ENCODE assay signal across 11 cellular contexts in the genomic region with DNA sequence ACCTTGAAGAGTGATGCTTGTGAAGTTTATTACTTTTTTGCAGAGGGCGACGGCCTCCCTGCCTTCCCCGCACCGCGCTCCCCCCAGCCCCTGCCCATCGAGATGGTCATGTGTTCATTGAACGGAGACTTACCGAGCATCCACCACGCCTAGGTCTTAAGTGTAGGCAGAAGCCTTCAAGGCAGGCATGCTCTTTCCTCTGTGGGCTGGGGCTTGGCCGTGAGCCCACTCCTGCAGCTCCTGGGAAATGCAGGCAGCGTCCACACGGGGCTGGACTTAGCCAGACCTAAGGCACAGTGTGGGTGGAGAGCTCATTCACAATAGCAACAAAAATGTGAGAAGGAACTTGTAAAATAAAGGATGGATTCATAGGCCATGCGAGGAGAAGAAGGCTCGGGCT. TPM values are rescaled to one million over a fixed set of nuclear protein-coding genes. Genes with fewer than 3 reads are reported as not detected.
DNase-seq lines count a peak whose midpoint lies in the region; ATAC-seq, FAIRE-seq and TF ChIP-seq lines count a peak whose summit lies in the region.
"Had no signal": no experiment of that assay in that cellular context is flagged by ENCODE, and none has a peak within 500 bp of the region (broad histone marks: within the 10 kb centered on the region; RNA-seq: fewer than 3 reads in every experiment).

No MANE protein-coding gene starts in this region.

- H3K9ac ChIP-seq in astrocyte (ENCODE audit: low read length) (no peak overlapping the region), skeletal muscle satellite cell (ENCODE audit: low read depth, low read length) (no peak overlapping the region)

- H2AFZ ChIP-seq in astrocyte (ENCODE audit: low read depth, low read length): no peak overlapping the region

- FAIRE-seq in astrocyte (lab: Jason Lieb, UNC): no peak
- FAIRE-seq: colon had no signal

- H3K27me3 ChIP-seq in astrocyte (ENCODE audit: insufficient read depth, low read length): no peaks in the 10 kb centered on the region
- no peaks in the 10 kb centered on the region for H3K27me3 ChIP-seq in heart right ventricle
- H3K27me3 ChIP-seq in skeletal muscle satellite cell (ENCODE audit: control insufficient read depth, insufficient read depth, low read length): no peaks in the 10 kb centered on the region

- H3K4me3 Mint-ChIP-seq in astrocyte (ENCODE audit: unreplicated experiment): no peak overlapping the region

- H4K20me1 ChIP-seq in astrocyte (ENCODE audit: insufficient read depth, low read length): peaks cover 32% of the 10 kb centered on the region

- H3K36me3 ChIP-seq in astrocyte (ENCODE audit: insufficient read depth, low read length) (no peaks in the 10 kb centered on the region), heart right ventricle (peaks cover 0 to 89% (median 6%) of the 10 kb centered on the region in 9 donors), skeletal muscle satellite cell (ENCODE audit: insufficient read depth, low read length) (peaks cover 18% of the 10 kb centered on the region)

- intact Hi-C loops in heart right ventricle (cut with DNase I): loop anchor here in 1 of 10 donors (10.0 kb wide), 2 partner anchors 55 to 135 kb away; partner anchors contain the start of genes EIF4A3, SGSH and SLC26A11

- peaks cover 8% of the 10 kb centered on the region for H3K4me1 Mint-ChIP-seq in astrocyte (ENCODE audit: low read depth, unreplicated experiment)

- no peaks in the 10 kb centered on the region for H3K27me3 Mint-ChIP-seq in astrocyte (ENCODE audit: low read depth, unreplicated experiment)

- ATAC-seq in heart right ventricle (peak; percentile 56 to 90 (median 82)), GM21529 (IDR thresholded peaks at IDR 0.05; ENCODE audit: unreplicated experiment) (no peak)

- H3K9me3 ChIP-seq in astrocyte (ENCODE audit: insufficient read depth, low read depth, low read length) (no peaks in the 10 kb centered on the region), heart right ventricle (no peaks in the 10 kb centered on the region), skeletal muscle satellite cell (replicated peaks; ENCODE audit: low read length) (no peaks in the 10 kb centered on the region)

- no peak overlapping the region for H3K27ac Mint-ChIP-seq in astrocyte (ENCODE audit: unreplicated experiment)

- H3K36me3 Mint-ChIP-seq in astrocyte (ENCODE audit: low read depth, unreplicated experiment): peaks cover 13% of the 10 kb centered on the region

- H3K4me1 ChIP-seq in astrocyte (ENCODE audit: insufficient read depth, low read length) (peaks cover 5% of the 10 kb centered on the region), heart right ventricle (peaks cover 0 to 46% (median 34%) of the 10 kb centered on the region in 9 donors), skeletal muscle satellite cell (ENCODE audit: control insufficient read depth, insufficient read depth, low read length) (peaks cover 30% of the 10 kb centered on the region)

- H3K4me3 ChIP-seq in astrocyte (ENCODE audit: insufficient read depth, low read depth, low read length): no peak overlapping the region
- H3K4me3 ChIP-seq in heart right ventricle: no peak overlapping the region
- no peak overlapping the region for H3K4me3 ChIP-seq in skeletal muscle satellite cell (ENCODE audit: low read length)

- TF ChIP-seq CTCF in astrocyte (IDR thresholded peaks at IDR 0.05; ENCODE audit: insufficient read depth, low read depth, low read length): peak; percentile 7
- TF ChIP-seq CTCF in heart right ventricle (IDR thresholded peaks at IDR 0.05): peak in 3 of 9 donors; percentile 10 to 35 (median 31)

- 39 to 49% methylated on average over 14 of the region's 14 CpGs for WGBS in heart right ventricle, 2 donors

- H3K79me2 ChIP-seq in astrocyte (ENCODE audit: insufficient read depth, low read length): no peaks in the 10 kb centered on the region

- H3K9me3 Mint-ChIP-seq in astrocyte (ENCODE audit: unreplicated experiment): no peaks in the 10 kb centered on the region

- peak; percentile 92 for DNase-seq in GM03348 (ENCODE audit: low spot score)
- DNase-seq in astrocyte (ENCODE audit: low read depth): peak; percentile 82
- DNase-seq in heart right ventricle: peak; percentile 63 to 65
- DNase-seq in SIG-M5 treated with dmso at 0.1 percent for 504 hours (lab: John Stamatoyannopoulos, UW; ENCODE audit: unreplicated experiment): no peak
- no peak for DNase-seq in NCI-H187 treated with DMSO at 0.1 percent for 48 hours (lab: John Stamatoyannopoulos, UW)
- no peak for DNase-seq in stimulated activated CD8-positive, alpha-beta memory T cell treated with anti-CD3 and anti-CD28 coated beads, Interleukin-4, amount 100 ng/mL, for 48 hours
- DNase-seq: activated CD4-positive, CD25-positive, alpha-beta regulatory T cell treated with anti-CD3 and anti-CD28 coated beads, Interleukin-2, amount 50 U/mL, for 72 hours; NCI-H510A had no signal

- H3K4me2 ChIP-seq in astrocyte (ENCODE audit: low read length) (peak overlapping the region; percentile 21), skeletal muscle satellite cell (ENCODE audit: low read length) (peak overlapping the region; percentile 37)

- H3K27ac ChIP-seq in astrocyte (ENCODE audit: low read depth, low read length) (no peak overlapping the region), heart right ventricle (peak overlapping the region in 1 of 10 donors; percentile 40)

RNA-seq across cellular contexts. Expression of gene RNF213, which starts 19.2 kb away (rescaled TPM):
- total RNA-seq in astrocyte: 120 and 129 TPM in 2 replicates
- 10 to 100 TPM; 26.0 to 97.0 (median 31.7) TPM for total RNA-seq in heart right ventricle
- 10 to 100 TPM; 13.1 to 58.7 TPM for polyA plus RNA-seq in heart right ventricle
- total RNA-seq in skeletal muscle satellite cell (2012; rRNA removed): 54.8 and 70.7 TPM in 2 replicates

RNA-seq across cellular contexts. Expression of gene SLC26A11, which starts 59.7 kb away (rescaled TPM):
- total RNA-seq in astrocyte: 15.3 and 16.1 TPM in 2 replicates
- 1 to 10 TPM; 3.9 to 8.6 (median 5.1) TPM for total RNA-seq in heart right ventricle
- polyA plus RNA-seq in heart right ventricle: 1 to 10 TPM; 3.0 to 5.6 TPM
- 6.3 and 8.5 TPM in 2 replicates for total RNA-seq in skeletal muscle satellite cell (2012; rRNA removed)

RNA-seq across cellular contexts. Expression of gene SGSH, which starts 59.8 kb away (rescaled TPM):
- total RNA-seq in astrocyte: 24.0 and 26.0 TPM in 2 replicates
- total RNA-seq in heart right ventricle: 10 to 100 TPM in 9 of 10 donors, 1 to 10 TPM in 1; 7.3 to 18.0 (median 14.0) TPM
- polyA plus RNA-seq in heart right ventricle: 10 to 100 TPM in 1 of 2 donors, 1 to 10 TPM in 1; 10.0 to 21.7 TPM
- total RNA-seq in skeletal muscle satellite cell (2012; rRNA removed): 11.4 and 17.5 TPM in 2 replicates

Comparison
In these comparisons a context has a peak if more than half of its experiments do, and no peak if none do; other contexts are left out.
1. DNase-seq: peak in GM03348 (single experiment), astrocyte (single experiment) and heart right ventricle (2 of 2); none in SIG-M5 treated with dmso at 0.1 percent for 504 hours (single experiment), NCI-H187 treated with DMSO at 0.1 percent for 48 hours (single experiment) and stimulated activated CD8-positive, alpha-beta memory T cell treated with anti-CD3 and anti-CD28 coated beads, Interleukin-4, amount 100 ng/mL, for 48 hours (single experiment).